Comparison of ENCODE assay signal across 13 cellular contexts in genomic region chr14:72638021-72638420, GRCh38.
DNase-seq lines count a peak whose midpoint lies in the region; ATAC-seq and TF ChIP-seq lines count a peak whose summit lies in the region.
"Had no signal": no experiment of that assay in that cellular context is flagged by ENCODE, and none has a peak within 500 bp of the region (broad histone marks: within the 10 kb centered on the region; RNA-seq: fewer than 3 reads in every experiment).

No MANE protein-coding gene starts in this region.

- no peak for TF ChIP-seq CTCF in RWPE2 (IDR thresholded peaks at IDR 0.05; ENCODE audit: poor library complexity, severe bottlenecking)
- TF ChIP-seq CTCF in gastrocnemius medialis (IDR thresholded peaks at IDR 0.05 in 4 of 5, conservative IDR thresholded peaks at IDR 0.05 in 1 of 5), result no peak
- TF ChIP-seq CTCF in type B pancreatic cell (conservative IDR thresholded peaks at IDR 0.05), result no peak

- no peak for TF ChIP-seq POLR2A in gastrocnemius medialis (IDR thresholded peaks at IDR 0.05)

- intact Hi-C loops in gastrocnemius medialis (cut with DNase I; ENCODE audit: low total_unique reads), result no loop called here

- H3K4me1 ChIP-seq in RWPE2 (ENCODE audit: insufficient read depth, poor library complexity, severe bottlenecking) (peaks cover 41% of the 10 kb centered on the region), gastrocnemius medialis (peaks cover 26 to 31% of the 10 kb centered on the region in 2 donors)

- ATAC-seq in RWPE2 (ENCODE audit: low read depth) (peak; percentile 89), gastrocnemius medialis (peak; percentile 34 to 75), GM19328 (IDR thresholded peaks at IDR 0.05; ENCODE audit: unreplicated experiment) (no peak), HG03097 (IDR thresholded peaks at IDR 0.05; ENCODE audit: low FRiP score, unreplicated experiment) (no peak)
- ATAC-seq: HepG2 had no signal

- peaks cover 22% of the 10 kb centered on the region for H3K27me3 Mint-ChIP-seq in type B pancreatic cell

- no peaks in the 10 kb centered on the region for H3K36me3 ChIP-seq in RWPE2 (ENCODE audit: low read depth)
- no peaks in the 10 kb centered on the region for H3K36me3 ChIP-seq in gastrocnemius medialis

- H3K4me3 Mint-ChIP-seq in type B pancreatic cell, result no peak overlapping the region
- H3K4me3 Mint-ChIP-seq: endodermal cell; immature natural killer cell; nephron; T-helper 2 cell treated with Interferon-gamma antibody and Interleukin-4, amounts not matched to agents 5 μg/mL and 100 μg/mL, for 36 hours had no signal

- peaks cover 5% of the 10 kb centered on the region for H3K9me3 Mint-ChIP-seq in type B pancreatic cell

- in situ Hi-C loops in gastrocnemius medialis (cut with MboI; ENCODE audit: low sequenced_read_pairs in 4 of 4), result no loop called here

- H3K27ac ChIP-seq in RWPE2 (ENCODE audit: poor library complexity, severe bottlenecking), result peak overlapping the region; percentile 73
- H3K27ac ChIP-seq in epithelial cell of prostate, result peak overlapping the region; percentile 48
- H3K27ac ChIP-seq in gastrocnemius medialis, result peak overlapping the region in 2 of 4 donors; percentile 35 to 47

- H3K4me3 ChIP-seq in RWPE2 (ENCODE audit: severe bottlenecking), result no peak overlapping the region
- H3K4me3 ChIP-seq in gastrocnemius medialis, result no peak overlapping the region

- H3K27me3 ChIP-seq in RWPE2 (ENCODE audit: insufficient read depth, poor library complexity, severe bottlenecking) (no peaks in the 10 kb centered on the region), gastrocnemius medialis (no peaks in the 10 kb centered on the region)

- peak; percentile 72 for DNase-seq in GM03348 (ENCODE audit: low spot score)
- no peak for DNase-seq in RWPE2 (ENCODE audit: low spot score)
- no peak for DNase-seq in epithelial cell of prostate (ENCODE audit: low read depth, low spot score)
- DNase-seq in gastrocnemius medialis, result peak in 1 of 2 donors; percentile 48
- DNase-seq in type B pancreatic cell (ENCODE audit: extremely low spot score, unreplicated experiment), result no peak
- DNase-seq: endodermal cell, immature natural killer cell, NCI-H2029 treated with DMSO at 0.1 percent for 48 hours had no signal

- H3K9me3 ChIP-seq in RWPE2 (ENCODE audit: severe bottlenecking) (no peaks in the 10 kb centered on the region), gastrocnemius medialis (no peaks in the 10 kb centered on the region)

- no peak overlapping the region for H3K27ac Mint-ChIP-seq in type B pancreatic cell
- H3K27ac Mint-ChIP-seq: endodermal cell; immature natural killer cell; nephron; T-helper 2 cell treated with Interferon-gamma antibody and Interleukin-4, amounts not matched to agents 5 μg/mL and 100 μg/mL, for 36 hours had no signal

- no peaks in the 10 kb centered on the region for H3K36me3 Mint-ChIP-seq in type B pancreatic cell

- H3K4me1 Mint-ChIP-seq in type B pancreatic cell (ENCODE audit: unreplicated experiment), result no peaks in the 10 kb centered on the region
- H3K4me1 Mint-ChIP-seq: endodermal cell, nephron had no signal

Comparison
In these comparisons a context has a peak if more than half of its experiments do, and no peak if none do; other contexts are left out.
1. ATAC-seq: peak in RWPE2 (single experiment) and gastrocnemius medialis (2 of 2); none in GM19328 (single experiment) and HG03097 (single experiment).